9 cellular contexts compared by ENCODE assay signal in the genomic region with DNA sequence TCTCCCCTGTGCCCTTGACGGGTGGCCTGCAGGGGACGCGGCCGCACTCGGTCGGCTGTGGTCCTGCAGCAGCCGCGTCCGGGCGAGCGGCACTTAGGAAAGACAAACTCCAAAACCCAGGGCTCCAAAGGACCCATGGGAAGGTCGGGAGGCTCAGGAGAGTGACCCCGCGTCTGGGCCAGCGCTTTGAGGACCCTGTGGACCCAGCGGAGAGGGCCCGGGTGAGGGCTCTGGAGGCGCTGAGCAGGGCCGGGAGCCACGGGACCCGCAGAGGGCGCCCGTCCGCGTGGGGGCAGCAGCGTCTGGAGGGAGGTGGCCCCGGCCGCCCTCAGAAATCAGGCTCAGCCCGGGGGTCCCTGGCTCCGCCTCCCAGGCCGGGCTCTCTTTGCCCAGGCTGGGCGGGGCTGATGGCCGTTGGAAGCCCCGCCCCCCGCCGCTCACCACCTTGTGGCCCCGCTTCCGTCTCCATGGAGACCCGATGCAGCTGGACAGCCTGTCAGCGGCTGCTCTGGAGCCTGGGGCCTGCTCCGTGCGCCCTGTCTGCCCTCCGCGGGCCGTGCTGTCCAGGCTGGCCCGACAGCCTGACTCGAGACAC. TPM values are rescaled to one million over a fixed set of nuclear protein-coding genes. Genes with fewer than 3 reads are reported as not detected.
DNase-seq lines count a peak whose midpoint lies in the region; ATAC-seq, FAIRE-seq and TF ChIP-seq lines count a peak whose summit lies in the region.
"Had no signal": no experiment of that assay in that cellular context is flagged by ENCODE, and none has a peak within 500 bp of the region (broad histone marks: within the 10 kb centered on the region; RNA-seq: fewer than 3 reads in every experiment).

No MANE protein-coding gene starts in this region.

- no peaks in the 10 kb centered on the region for H3K9me3 Mint-ChIP-seq in activated naive CD8-positive, alpha-beta T cell treated with anti-CD3 and anti-CD28 coated beads for 36 hours

- TF ChIP-seq EP300 in stomach (IDR thresholded peaks at IDR 0.05): no peak

- intact Hi-C loops in stomach (cut with DNase I; ENCODE audit: low total_unique reads) (loop anchor here (10.0 kb wide), 1 partner anchor 109 kb away; no protein-coding TSS in a partner anchor), kidney (cut with DNase I) (no loop called here)

- peak; percentile 16; the same call in 1 of the 2 replicates for TF ChIP-seq CTCF in AG09319 (IDR thresholded peaks at IDR 0.05; ENCODE audit: low read depth, low read length)
- peak in 2 of 7 experiments; percentile 13 to 18 for TF ChIP-seq CTCF in stomach (IDR thresholded peaks at IDR 0.05)
- TF ChIP-seq CTCF in kidney (IDR thresholded peaks at IDR 0.05; ENCODE audit: borderline replicate concordance, extremely low read depth, insufficient read depth): no peak

- H3K27ac ChIP-seq in stomach: no peak overlapping the region
- no peak overlapping the region for H3K27ac ChIP-seq in kidney (ENCODE audit: low read depth in 2 of 2, low read length in 2 of 2)

- no peak overlapping the region for H3K9ac ChIP-seq in kidney (ENCODE audit: low read length in 2 of 2)

- TF ChIP-seq POLR2A in stomach (IDR thresholded peaks at IDR 0.05): no peak

- 1 to 26% (median 19%) methylated on average over 10 to 47 of the region's 47 CpGs for WGBS in stomach, 5 donors

- H3K36me3 ChIP-seq in stomach (no peaks in the 10 kb centered on the region), kidney (ENCODE audit: control insufficient read depth in 1 of 2, insufficient read depth in 2 of 2, low read length in 2 of 2) (no peaks in the 10 kb centered on the region)

- H3K4me1 ChIP-seq in stomach: peaks cover 10 to 12% (median 10%) of the 10 kb centered on the region in 4 donors
- H3K4me1 ChIP-seq in kidney (ENCODE audit: control insufficient read depth in 1 of 2, insufficient read depth in 1 of 2, low read depth in 1 of 2, low read length in 2 of 2): peaks cover 0 to 5% of the 10 kb centered on the region in 2 donors

- no peak overlapping the region for H3K27ac Mint-ChIP-seq in activated naive CD8-positive, alpha-beta T cell treated with anti-CD3 and anti-CD28 coated beads for 36 hours
- H3K27ac Mint-ChIP-seq: activated naive CD8-positive, alpha-beta T cell had no signal

- no peaks in the 10 kb centered on the region for H3K36me3 Mint-ChIP-seq in activated naive CD8-positive, alpha-beta T cell treated with anti-CD3 and anti-CD28 coated beads for 36 hours
- H3K36me3 Mint-ChIP-seq: activated naive CD8-positive, alpha-beta T cell had no signal

- H3K9me3 ChIP-seq in stomach: no peaks in the 10 kb centered on the region
- H3K9me3 ChIP-seq in kidney (ENCODE audit: control insufficient read depth in 1 of 2, low read length in 2 of 2): no peaks in the 10 kb centered on the region

- peak overlapping the region; percentile 21 for H3K4me3 ChIP-seq in iPS-11a (ENCODE audit: low read depth, low read length)
- peak overlapping the region; percentile 32 to 47 (median 39) for H3K4me3 ChIP-seq in stomach
- H3K4me3 ChIP-seq in kidney (ENCODE audit: low read length in 2 of 2): no peak overlapping the region

- no peak overlapping the region for H3K4me3 Mint-ChIP-seq in activated naive CD8-positive, alpha-beta T cell treated with anti-CD3 and anti-CD28 coated beads for 36 hours
- H3K4me3 Mint-ChIP-seq: activated naive CD8-positive, alpha-beta T cell had no signal

- FAIRE-seq in kidney (lab: Jason Lieb, UNC): no peak

- H3K4me1 Mint-ChIP-seq in activated naive CD8-positive, alpha-beta T cell treated with anti-CD3 and anti-CD28 coated beads for 36 hours: no peaks in the 10 kb centered on the region

- peaks cover 0 to 13% (median 7%) of the 10 kb centered on the region in 3 donors for H3K27me3 ChIP-seq in stomach

- no peak for DNase-seq in AG09319 (ENCODE audit: extremely low read depth, low read depth)
- peak; percentile 37 for DNase-seq in activated naive CD8-positive, alpha-beta T cell treated with anti-CD3 and anti-CD28 coated beads for 36 hours
- peak; percentile 62 for DNase-seq in stomach
- no peak for DNase-seq in kidney

- peaks cover 13% of the 10 kb centered on the region for H3K27me3 Mint-ChIP-seq in activated naive CD8-positive, alpha-beta T cell treated with anti-CD3 and anti-CD28 coated beads for 36 hours

- ATAC-seq in GM21619 (IDR thresholded peaks at IDR 0.05; ENCODE audit: unreplicated experiment): peak; percentile 65
- no peak for ATAC-seq in HG03039 (IDR thresholded peaks at IDR 0.05; ENCODE audit: unreplicated experiment)
- ATAC-seq in HG03439 (IDR thresholded peaks at IDR 0.05; ENCODE audit: unreplicated experiment): no peak

RNA-seq across cellular contexts. Expression of a gene that starts 34.6 kb away (rescaled TPM):
- 1,000 to 10,000 TPM; 2,700 to 2,702 TPM for total RNA-seq in activated naive CD8-positive, alpha-beta T cell treated with anti-CD3 and anti-CD28 coated beads for 36 hours
- total RNA-seq in stomach (1,000 to 10,000 TPM in 3 of 5 donors, 100 to 1,000 TPM in 1, 10 to 100 TPM in 1; 71.5 to 2,292 (median 1,389) TPM), kidney (1,227 TPM)
- polyA plus RNA-seq in stomach (1,000 to 10,000 TPM; 2,312 to 3,985 (median 3,806) TPM), kidney (ENCODE audit: insufficient read depth, low read depth, low replicate concordance) (2,612 TPM)

Comparison
In these comparisons a context has a peak if more than half of its experiments do, and no peak if none do; other contexts are left out.
1. DNase-seq: peak in activated naive CD8-positive, alpha-beta T cell treated with anti-CD3 and anti-CD28 coated beads for 36 hours (single experiment) and stomach (single experiment); none in AG09319 (single experiment) and kidney (single experiment).
2. H3K4me3 ChIP-seq: peak in iPS-11a (single experiment) and stomach (4 of 4); none in kidney (0 of 2).